ENCODE assay signal across 8 cellular contexts in genomic region chr16:30698139-30698815, GRCh38. TPM values are rescaled to one million over a fixed set of nuclear protein-coding genes. Genes with fewer than 3 reads are reported as not detected.
DNase-seq lines count a peak whose midpoint lies in the region; ATAC-seq, FAIRE-seq and TF ChIP-seq lines count a peak whose summit lies in the region.

No MANE protein-coding gene starts in this region.

- ATAC-seq in GM23338 = peak; percentile 70
- peak; percentile 86 for ATAC-seq in naive thymus-derived CD4-positive, alpha-beta T cell
- ATAC-seq in stimulated activated effector memory CD8-positive, alpha-beta T cell treated with anti-CD3 and anti-CD28 coated beads, Interleukin-12 subunit alpha, Interleukin-12 subunit beta, amount 100 ng/mL, for 72 hours = peak; percentile 79

- peak overlapping the region; percentile 100 for H3K9ac ChIP-seq in Karpas-422 (ENCODE audit: low read length)

- H3K27ac ChIP-seq in GM23338 (ENCODE audit: low read depth) (peak overlapping the region; percentile 100), Karpas-422 (ENCODE audit: low read length) (peak overlapping the region; percentile 96)
- H3K27ac ChIP-seq in naive thymus-derived CD4-positive, alpha-beta T cell (ENCODE audit: low read depth, low read length) = peak overlapping the region; percentile 99

- TF ChIP-seq CTCF in GM23338 (conservative IDR thresholded peaks at IDR 0.05; ENCODE audit: low read depth in 2 of 2) = no peak

- FAIRE-seq in RCC 7860 (lab: Jason Lieb, UNC) = no peak

- H3K4me3 Mint-ChIP-seq in GM23338 = peak overlapping the region; percentile 97
- H3K4me3 Mint-ChIP-seq in activated T-helper 1 cell treated with anti-CD3 and anti-CD28 coated beads, Interleukin-12 subunit alpha, Interleukin-12 subunit beta, Interleukin-2, Interleukin-4 antibody, amounts not matched to agents 30 ng/mL and 10 ng/mL and 1 ng/mL, durations not matched to agents 14 hours and 24 hours and 36 hours = peak overlapping the region; percentile 99
- peak overlapping the region; percentile 87 to 99 (median 97) for H3K4me3 Mint-ChIP-seq in naive thymus-derived CD4-positive, alpha-beta T cell
- peak overlapping the region; percentile 94 for H3K4me3 Mint-ChIP-seq in stimulated activated effector memory CD8-positive, alpha-beta T cell treated with anti-CD3 and anti-CD28 coated beads, Interleukin-12 subunit alpha, Interleukin-12 subunit beta, amount 100 ng/mL, for 72 hours

- no peak overlapping the region for H2AFZ ChIP-seq in GM23338
- peak overlapping the region; percentile 78; the same call in 1 of the 2 replicates for H2AFZ ChIP-seq in Karpas-422 (ENCODE audit: low read length)

- no peaks in the 10 kb centered on the region for H3K9me3 ChIP-seq in Karpas-422 (ENCODE audit: low read length)
- no peaks in the 10 kb centered on the region for H3K9me3 ChIP-seq in naive thymus-derived CD4-positive, alpha-beta T cell (ENCODE audit: control insufficient read depth in 2 of 3, low read length in 3 of 3)

- peaks cover 52% of the 10 kb centered on the region for H3K27me3 Mint-ChIP-seq in GM23338 (ENCODE audit: insufficient read depth, low read depth, poor library complexity)
- peaks cover 2% of the 10 kb centered on the region for H3K27me3 Mint-ChIP-seq in activated T-helper 1 cell treated with anti-CD3 and anti-CD28 coated beads, Interleukin-12 subunit alpha, Interleukin-12 subunit beta, Interleukin-2, Interleukin-4 antibody, amounts not matched to agents 30 ng/mL and 10 ng/mL and 1 ng/mL, durations not matched to agents 14 hours and 24 hours and 36 hours (ENCODE audit: insufficient read depth)
- no peaks in the 10 kb centered on the region for H3K27me3 Mint-ChIP-seq in naive thymus-derived CD4-positive, alpha-beta T cell

- peak overlapping the region; percentile 78 for H3K4me2 ChIP-seq in GM23338
- peak overlapping the region; percentile 99 for H3K4me2 ChIP-seq in Karpas-422 (ENCODE audit: low read depth, low read length, poor library complexity, severe bottlenecking)

- peaks cover 23% of the 10 kb centered on the region for H3F3A ChIP-seq in GM23338 (replicated peaks; ENCODE audit: low read depth)

- DNase-seq in EH (ENCODE audit: low read depth) = peak; percentile 97
- DNase-seq in GM23338 (ENCODE audit: low spot score) = peak; percentile 92
- peak; percentile 98 for DNase-seq in Karpas-422
- DNase-seq in RCC 7860 (ENCODE audit: low spot score) = peak; percentile 93
- DNase-seq in activated T-helper 1 cell treated with anti-CD3 and anti-CD28 coated beads, Interleukin-12 subunit alpha, Interleukin-12 subunit beta, Interleukin-2, Interleukin-4 antibody, amounts not matched to agents 30 ng/mL and 10 ng/mL and 1 ng/mL, durations not matched to agents 14 hours and 24 hours and 36 hours (ENCODE audit: low spot score) = peak; percentile 99
- peak; percentile 97 for DNase-seq in fibroblast of gingiva (ENCODE audit: low read depth)
- DNase-seq in naive thymus-derived CD4-positive, alpha-beta T cell = peak; percentile 98 to 100 (median 99)
- DNase-seq in stimulated activated effector memory CD8-positive, alpha-beta T cell treated with anti-CD3 and anti-CD28 coated beads, Interleukin-12 subunit alpha, Interleukin-12 subunit beta, amount 100 ng/mL, for 72 hours (ENCODE audit: low spot score in 2 of 2) = peak; percentile 98 to 99

- H3K4me1 Mint-ChIP-seq in GM23338 = peaks cover 19% of the 10 kb centered on the region
- H3K4me1 Mint-ChIP-seq in activated T-helper 1 cell treated with anti-CD3 and anti-CD28 coated beads, Interleukin-12 subunit alpha, Interleukin-12 subunit beta, Interleukin-2, Interleukin-4 antibody, amounts not matched to agents 30 ng/mL and 10 ng/mL and 1 ng/mL, durations not matched to agents 14 hours and 24 hours and 36 hours (ENCODE audit: low read depth) = peaks cover 42% of the 10 kb centered on the region
- H3K4me1 Mint-ChIP-seq in naive thymus-derived CD4-positive, alpha-beta T cell = peaks cover 26 to 48% (median 41%) of the 10 kb centered on the region in 7 donors
- peaks cover 38% of the 10 kb centered on the region for H3K4me1 Mint-ChIP-seq in stimulated activated effector memory CD8-positive, alpha-beta T cell treated with anti-CD3 and anti-CD28 coated beads, Interleukin-12 subunit alpha, Interleukin-12 subunit beta, amount 100 ng/mL, for 72 hours

- H3K79me2 ChIP-seq in GM23338 (replicated peaks; ENCODE audit: insufficient read depth) (peaks cover 32% of the 10 kb centered on the region), Karpas-422 (ENCODE audit: low read length) (peaks cover 39% of the 10 kb centered on the region)

- POLR2A ChIA-PET in naive thymus-derived CD4-positive, alpha-beta T cell (lab: Charles Lee) = interaction anchor here (0.6 to 6.2 kb wide), 13 partner anchors 11 to 738 kb away, joined by 3 to 113 read pairs (median 4); partner anchors contain the start of genes FBRS, FUS, PRR14 and ZNF688

- H3K9me3 Mint-ChIP-seq in GM23338 = no peaks in the 10 kb centered on the region; the same call in 1 of the 3 replicates
- no peaks in the 10 kb centered on the region for H3K9me3 Mint-ChIP-seq in activated T-helper 1 cell treated with anti-CD3 and anti-CD28 coated beads, Interleukin-12 subunit alpha, Interleukin-12 subunit beta, Interleukin-2, Interleukin-4 antibody, amounts not matched to agents 30 ng/mL and 10 ng/mL and 1 ng/mL, durations not matched to agents 14 hours and 24 hours and 36 hours
- peaks cover 0 to 3% (median 0%) of the 10 kb centered on the region in 11 donors for H3K9me3 Mint-ChIP-seq in naive thymus-derived CD4-positive, alpha-beta T cell
- H3K9me3 Mint-ChIP-seq in stimulated activated effector memory CD8-positive, alpha-beta T cell treated with anti-CD3 and anti-CD28 coated beads, Interleukin-12 subunit alpha, Interleukin-12 subunit beta, amount 100 ng/mL, for 72 hours = no peaks in the 10 kb centered on the region

- peaks cover 37% of the 10 kb centered on the region for H3K36me3 Mint-ChIP-seq in GM23338 (ENCODE audit: low read depth)
- peaks cover 20% of the 10 kb centered on the region for H3K36me3 Mint-ChIP-seq in activated T-helper 1 cell treated with anti-CD3 and anti-CD28 coated beads, Interleukin-12 subunit alpha, Interleukin-12 subunit beta, Interleukin-2, Interleukin-4 antibody, amounts not matched to agents 30 ng/mL and 10 ng/mL and 1 ng/mL, durations not matched to agents 14 hours and 24 hours and 36 hours (ENCODE audit: low read depth)
- H3K36me3 Mint-ChIP-seq in naive thymus-derived CD4-positive, alpha-beta T cell = peaks cover 3 to 18% (median 4%) of the 10 kb centered on the region in 5 donors
- peaks cover 62% of the 10 kb centered on the region for H3K36me3 Mint-ChIP-seq in stimulated activated effector memory CD8-positive, alpha-beta T cell treated with anti-CD3 and anti-CD28 coated beads, Interleukin-12 subunit alpha, Interleukin-12 subunit beta, amount 100 ng/mL, for 72 hours

- H3K27ac Mint-ChIP-seq in GM23338 = peak overlapping the region; percentile 100
- H3K27ac Mint-ChIP-seq in activated T-helper 1 cell treated with anti-CD3 and anti-CD28 coated beads, Interleukin-12 subunit alpha, Interleukin-12 subunit beta, Interleukin-2, Interleukin-4 antibody, amounts not matched to agents 30 ng/mL and 10 ng/mL and 1 ng/mL, durations not matched to agents 14 hours and 24 hours and 36 hours = peak overlapping the region; percentile 99
- H3K27ac Mint-ChIP-seq in naive thymus-derived CD4-positive, alpha-beta T cell = peak overlapping the region; percentile 99 to 100 (median 100)
- peak overlapping the region; percentile 100 for H3K27ac Mint-ChIP-seq in stimulated activated effector memory CD8-positive, alpha-beta T cell treated with anti-CD3 and anti-CD28 coated beads, Interleukin-12 subunit alpha, Interleukin-12 subunit beta, amount 100 ng/mL, for 72 hours

- H4K20me1 ChIP-seq in GM23338 (replicated peaks; ENCODE audit: insufficient read depth) (peaks cover 45% of the 10 kb centered on the region), Karpas-422 (ENCODE audit: insufficient read depth, low read depth, low read length) (peaks cover 11% of the 10 kb centered on the region; the same call in 1 of the 2 replicates)

- H3K4me1 ChIP-seq in GM23338 (ENCODE audit: insufficient read depth) (peaks cover 17% of the 10 kb centered on the region), Karpas-422 (ENCODE audit: low read length) (peaks cover 30% of the 10 kb centered on the region)
- peaks cover 15 to 35% of the 10 kb centered on the region in 2 donors for H3K4me1 ChIP-seq in naive thymus-derived CD4-positive, alpha-beta T cell (ENCODE audit: control insufficient read depth in 2 of 2, insufficient read depth in 2 of 2, low read length in 2 of 2)

- H3K36me3 ChIP-seq in GM23338 (ENCODE audit: insufficient read depth) = peaks cover 30% of the 10 kb centered on the region
- H3K36me3 ChIP-seq in Karpas-422 (ENCODE audit: insufficient read depth, low read length) = peaks cover 20% of the 10 kb centered on the region
- peaks cover 7 to 29% (median 8%) of the 10 kb centered on the region in 3 experiments for H3K36me3 ChIP-seq in naive thymus-derived CD4-positive, alpha-beta T cell (ENCODE audit: control insufficient read depth in 2 of 3, insufficient read depth in 3 of 3, low read length in 3 of 3)

- H3K27me3 ChIP-seq in GM23338 (ENCODE audit: insufficient read depth) (peaks cover 45% of the 10 kb centered on the region), Karpas-422 (ENCODE audit: low read length) (no peaks in the 10 kb centered on the region)
- H3K27me3 ChIP-seq in naive thymus-derived CD4-positive, alpha-beta T cell (ENCODE audit: control insufficient read depth in 2 of 2, insufficient read depth in 2 of 2, low read length in 2 of 2) = no peaks in the 10 kb centered on the region

- CTCF ChIA-PET in naive thymus-derived CD4-positive, alpha-beta T cell (lab: Charles Lee) = interaction anchor here (0.6 to 5.2 kb wide), 6 partner anchors 26 to 268 kb away, joined by 3 to 50 read pairs (median 4); partner anchors contain the start of genes DCTPP1 and FBRS

- H3K9me2 ChIP-seq in GM23338 (ENCODE audit: insufficient read depth) = no peaks in the 10 kb centered on the region
- no peaks in the 10 kb centered on the region for H3K9me2 ChIP-seq in Karpas-422 (replicated peaks; ENCODE audit: insufficient read depth, low read length)

- H3K4me3 ChIP-seq in GM23338 = peak overlapping the region; percentile 98
- H3K4me3 ChIP-seq in Karpas-422 (ENCODE audit: low read length) = peak overlapping the region; percentile 77
- peak overlapping the region; percentile 86 for H3K4me3 ChIP-seq in naive thymus-derived CD4-positive, alpha-beta T cell (ENCODE audit: low read length)

- intact Hi-C loops in activated T-helper 1 cell treated with anti-CD3 and anti-CD28 coated beads, Interleukin-12 subunit alpha, Interleukin-12 subunit beta, Interleukin-2, Interleukin-4 antibody, amounts not matched to agents 30 ng/mL and 10 ng/mL and 1 ng/mL, durations not matched to agents 14 hours and 24 hours and 36 hours (cut with micrococcal nuclease) = loop anchor here (1.0 to 2.0 kb wide), 13 partner anchors 40 to 335 kb away; partner anchors contain the start of genes CFAP119, DCTPP1, FBRS and PRR14
- intact Hi-C loops in naive thymus-derived CD4-positive, alpha-beta T cell (cut with micrococcal nuclease) = loop anchor here (1.0 to 10.0 kb wide), 26 partner anchors 19 to 759 kb away; partner anchors contain the start of genes FBRS (in 2 of the 2), PHKG2 (in 2 of the 2), PRR14 (in 2 of the 2) and ZNF785 (in 2 of the 2)

RNA-seq across cellular contexts. Expression of gene SRCAP, which starts 0.7 kb away (rescaled TPM):
- 38.4 and 44.3 TPM in 2 replicates for total RNA-seq in GM23338 (2014; rRNA removed; shearing (Covaris generic))
- polyA plus RNA-seq in GM23338 (2016; fragmentation: Nextera tagmentation; extraction: Ambion mirVana) = 14.1 and 15.3 TPM in 2 replicates
- total RNA-seq in Karpas-422 (2014; rRNA removed; shearing (Covaris generic); ENCODE audit: low replicate concordance) = 13.2 and 21.2 TPM in 2 replicates
- 91.1 and 93.4 TPM in 2 replicates for total RNA-seq in activated T-helper 1 cell treated with anti-CD3 and anti-CD28 coated beads, Interleukin-12 subunit alpha, Interleukin-12 subunit beta, Interleukin-2, Interleukin-4 antibody, amounts not matched to agents 30 ng/mL and 10 ng/mL and 1 ng/mL, durations not matched to agents 14 hours and 24 hours and 36 hours
- total RNA-seq in naive thymus-derived CD4-positive, alpha-beta T cell = 100 to 1,000 TPM in 2 of 5 experiments, 10 to 100 TPM in 3; 82.6 to 111 (median 97.5) TPM
- polyA plus RNA-seq in naive thymus-derived CD4-positive, alpha-beta T cell = 10 to 100 TPM; 11.8 to 40.5 TPM

RNA-seq across cellular contexts. Expression of gene FBRS, which starts 40.0 kb away (rescaled TPM):
- 5.2 and 7.2 TPM in 2 replicates for total RNA-seq in GM23338 (2014; rRNA removed; shearing (Covaris generic))
- 2.3 and 2.7 TPM in 2 replicates for polyA plus RNA-seq in GM23338 (2016; fragmentation: Nextera tagmentation; extraction: Ambion mirVana)
- total RNA-seq in Karpas-422 (2014; rRNA removed; shearing (Covaris generic); ENCODE audit: low replicate concordance) = 32.9 and 36.1 TPM in 2 replicates
- total RNA-seq in activated T-helper 1 cell treated with anti-CD3 and anti-CD28 coated beads, Interleukin-12 subunit alpha, Interleukin-12 subunit beta, Interleukin-2, Interleukin-4 antibody, amounts not matched to agents 30 ng/mL and 10 ng/mL and 1 ng/mL, durations not matched to agents 14 hours and 24 hours and 36 hours = 116 and 125 TPM in 2 replicates
- 100 to 1,000 TPM; 143 to 174 (median 164) TPM for total RNA-seq in naive thymus-derived CD4-positive, alpha-beta T cell
- 1 to 10 TPM; 2.6 to 5.0 TPM for polyA plus RNA-seq in naive thymus-derived CD4-positive, alpha-beta T cell

RNA-seq across cellular contexts. Expression of gene PRR14, which starts 47.5 kb away (rescaled TPM):
- total RNA-seq in GM23338 (2014; rRNA removed; shearing (Covaris generic)) = 4.6 and 8.9 TPM in 2 replicates
- 12.7 and 13.0 TPM in 2 replicates for polyA plus RNA-seq in GM23338 (2016; fragmentation: Nextera tagmentation; extraction: Ambion mirVana)
- 17.4 and 42.0 TPM in 2 replicates for total RNA-seq in Karpas-422 (2014; rRNA removed; shearing (Covaris generic); ENCODE audit: low replicate concordance)
- total RNA-seq in activated T-helper 1 cell treated with anti-CD3 and anti-CD28 coated beads, Interleukin-12 subunit alpha, Interleukin-12 subunit beta, Interleukin-2, Interleukin-4 antibody, amounts not matched to agents 30 ng/mL and 10 ng/mL and 1 ng/mL, durations not matched to agents 14 hours and 24 hours and 36 hours = 91.9 and 97.4 TPM in 2 replicates
- total RNA-seq in naive thymus-derived CD4-positive, alpha-beta T cell = 10 to 100 TPM; 57.6 to 91.9 (median 82.5) TPM
- polyA plus RNA-seq in naive thymus-derived CD4-positive, alpha-beta T cell = 10 to 100 TPM; 13.3 to 20.9 TPM

RNA-seq across cellular contexts. Expression of gene PHKG2, which starts 49.9 kb away (rescaled TPM):
- total RNA-seq in GM23338 (2014; rRNA removed; shearing (Covaris generic)) = 27.0 and 31.3 TPM in 2 replicates
- polyA plus RNA-seq in GM23338 (2016; fragmentation: Nextera tagmentation; extraction: Ambion mirVana) = 26.9 and 28.1 TPM in 2 replicates
- 32.3 and 35.5 TPM in 2 replicates for total RNA-seq in Karpas-422 (2014; rRNA removed; shearing (Covaris generic); ENCODE audit: low replicate concordance)
- 42.4 and 43.6 TPM in 2 replicates for total RNA-seq in activated T-helper 1 cell treated with anti-CD3 and anti-CD28 coated beads, Interleukin-12 subunit alpha, Interleukin-12 subunit beta, Interleukin-2, Interleukin-4 antibody, amounts not matched to agents 30 ng/mL and 10 ng/mL and 1 ng/mL, durations not matched to agents 14 hours and 24 hours and 36 hours
- total RNA-seq in naive thymus-derived CD4-positive, alpha-beta T cell = 10 to 100 TPM; 33.2 to 57.8 (median 46.7) TPM
- polyA plus RNA-seq in naive thymus-derived CD4-positive, alpha-beta T cell = 10 to 100 TPM; 37.2 to 43.5 TPM

Comparison
In these comparisons a context has a peak if more than half of its experiments do, and no peak if none do; other contexts are left out.
1. Peak in every context shown above with its lines: DNase-seq, ATAC-seq, H3K4me3 ChIP-seq and H3K27ac ChIP-seq.